In the genomic region with DNA sequence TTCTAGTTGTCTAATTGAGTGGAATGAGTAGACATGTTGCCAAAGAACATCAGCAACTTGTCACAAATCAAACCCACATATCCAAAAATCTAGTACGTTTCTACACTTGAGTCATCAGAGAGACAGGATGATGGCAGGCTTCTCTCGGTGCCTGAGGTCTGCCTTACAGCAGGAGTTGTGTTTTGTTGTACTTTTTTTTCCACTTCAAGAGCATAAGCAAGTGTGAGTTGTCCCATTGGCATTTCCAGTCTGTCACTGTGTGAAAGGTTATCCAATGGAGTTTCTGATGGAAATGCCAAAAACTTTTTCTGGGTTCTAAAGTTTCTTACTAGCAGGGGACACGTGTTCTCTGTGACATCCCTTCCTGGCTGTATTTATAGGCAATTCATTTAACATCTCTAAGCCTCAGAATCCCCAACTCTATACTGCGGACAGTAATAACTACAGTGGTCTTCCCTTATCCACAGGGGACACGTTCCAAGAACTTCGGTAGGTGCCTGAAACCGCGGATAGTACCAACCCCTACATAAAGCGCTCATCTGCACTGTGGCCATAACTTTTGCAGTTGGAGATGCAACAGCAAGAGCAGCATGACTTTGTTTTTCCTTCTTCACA, we compare ENCODE assay signal across 1 cellular context.
TF ChIP-seq lines count a peak whose summit lies in the region.

No MANE protein-coding gene starts in this region.

TF ChIP-seq in HCT116, 20 proteins besides CTCF, POLR2A, EP300 and RAD21 (continued from another document):
- no peak for TF ChIP-seq ELF1 (IDR thresholded peaks at IDR 0.05; ENCODE audit: borderline replicate concordance, low read depth)
- TF ChIP-seq, protein P1, sequence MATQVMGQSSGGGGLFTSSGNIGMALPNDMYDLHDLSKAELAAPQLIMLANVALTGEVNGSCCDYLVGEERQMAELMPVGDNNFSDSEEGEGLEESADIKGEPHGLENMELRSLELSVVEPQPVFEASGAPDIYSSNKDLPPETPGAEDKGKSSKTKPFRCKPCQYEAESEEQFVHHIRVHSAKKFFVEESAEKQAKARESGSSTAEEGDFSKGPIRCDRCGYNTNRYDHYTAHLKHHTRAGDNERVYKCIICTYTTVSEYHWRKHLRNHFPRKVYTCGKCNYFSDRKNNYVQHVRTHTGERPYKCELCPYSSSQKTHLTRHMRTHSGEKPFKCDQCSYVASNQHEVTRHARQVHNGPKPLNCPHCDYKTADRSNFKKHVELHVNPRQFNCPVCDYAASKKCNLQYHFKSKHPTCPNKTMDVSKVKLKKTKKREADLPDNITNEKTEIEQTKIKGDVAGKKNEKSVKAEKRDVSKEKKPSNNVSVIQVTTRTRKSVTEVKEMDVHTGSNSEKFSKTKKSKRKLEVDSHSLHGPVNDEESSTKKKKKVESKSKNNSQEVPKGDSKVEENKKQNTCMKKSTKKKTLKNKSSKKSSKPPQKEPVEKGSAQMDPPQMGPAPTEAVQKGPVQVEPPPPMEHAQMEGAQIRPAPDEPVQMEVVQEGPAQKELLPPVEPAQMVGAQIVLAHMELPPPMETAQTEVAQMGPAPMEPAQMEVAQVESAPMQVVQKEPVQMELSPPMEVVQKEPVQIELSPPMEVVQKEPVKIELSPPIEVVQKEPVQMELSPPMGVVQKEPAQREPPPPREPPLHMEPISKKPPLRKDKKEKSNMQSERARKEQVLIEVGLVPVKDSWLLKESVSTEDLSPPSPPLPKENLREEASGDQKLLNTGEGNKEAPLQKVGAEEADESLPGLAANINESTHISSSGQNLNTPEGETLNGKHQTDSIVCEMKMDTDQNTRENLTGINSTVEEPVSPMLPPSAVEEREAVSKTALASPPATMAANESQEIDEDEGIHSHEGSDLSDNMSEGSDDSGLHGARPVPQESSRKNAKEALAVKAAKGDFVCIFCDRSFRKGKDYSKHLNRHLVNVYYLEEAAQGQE (IDR thresholded peaks at IDR 0.05; ENCODE audit: low read depth) = no peak
- no peak for TF ChIP-seq SP1 (IDR thresholded peaks at IDR 0.05; ENCODE audit: low read depth)
- TF ChIP-seq EZH2 (IDR thresholded peaks at IDR 0.05) = no peak
- no peak for TF ChIP-seq CEBPB (IDR thresholded peaks at IDR 0.05; ENCODE audit: low read depth)
- TF ChIP-seq TCF7L2 (IDR thresholded peaks at IDR 0.05; ENCODE audit: borderline replicate concordance, extremely low read depth, insufficient read depth, insufficient read length) = no peak
- TF ChIP-seq YY1 (IDR thresholded peaks at IDR 0.05; ENCODE audit: extremely low read depth, insufficient replicate concordance, low read depth, low read length) = no peak
- TF ChIP-seq CBX3 (IDR thresholded peaks at IDR 0.05; ENCODE audit: low read depth) = no peak
- TF ChIP-seq, protein P2, sequence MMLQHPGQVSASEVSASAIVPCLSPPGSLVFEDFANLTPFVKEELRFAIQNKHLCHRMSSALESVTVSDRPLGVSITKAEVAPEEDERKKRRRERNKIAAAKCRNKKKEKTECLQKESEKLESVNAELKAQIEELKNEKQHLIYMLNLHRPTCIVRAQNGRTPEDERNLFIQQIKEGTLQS (IDR thresholded peaks at IDR 0.05) = no peak
- TF ChIP-seq SIN3A (IDR thresholded peaks at IDR 0.05; ENCODE audit: low read depth) = no peak
- no peak for TF ChIP-seq ZFX (IDR thresholded peaks at IDR 0.05)
